ENCODE assay signal across 9 cellular contexts in the genomic region with DNA sequence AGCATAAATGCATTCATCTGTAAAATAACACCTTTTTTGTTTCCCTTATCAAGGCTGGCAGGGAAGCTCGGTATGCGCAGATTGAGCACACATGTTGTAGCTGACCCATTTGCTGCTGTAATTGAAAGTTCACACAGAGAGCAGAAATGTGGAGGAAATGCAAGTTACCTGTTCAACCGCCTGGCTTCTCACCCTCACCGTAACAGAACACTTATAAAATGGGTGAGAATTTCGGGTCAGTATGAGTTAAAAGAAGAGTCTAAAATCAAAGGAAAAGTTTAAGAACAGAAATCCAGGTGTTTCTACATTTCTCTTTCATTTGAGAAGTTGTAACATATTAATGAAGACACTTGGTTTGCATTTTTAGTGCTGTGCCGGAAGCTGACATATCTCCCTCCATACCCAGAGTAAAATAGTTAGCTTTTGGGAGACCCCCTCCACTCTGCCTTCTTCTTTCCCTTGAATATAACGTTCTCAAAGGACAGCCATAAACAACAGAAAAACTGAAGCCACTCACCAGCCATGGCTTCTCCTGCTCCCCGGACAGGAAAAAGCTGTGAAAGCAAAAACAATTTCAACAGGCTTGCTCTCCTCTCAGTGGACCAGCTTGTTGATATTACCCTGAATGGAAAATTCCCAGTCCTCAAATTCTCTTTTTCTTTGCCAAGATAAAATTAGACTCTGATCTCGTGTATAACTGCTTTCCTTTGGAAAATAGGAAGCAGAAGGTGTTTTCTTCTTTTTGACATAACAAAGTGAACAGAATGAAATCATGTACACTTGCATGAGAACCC. TPM values are rescaled to one million over a fixed set of nuclear protein-coding genes. Genes with fewer than 3 reads are reported as not detected.
DNase-seq lines count a peak whose midpoint lies in the region; ATAC-seq and TF ChIP-seq lines count a peak whose summit lies in the region.
"Had no signal": no experiment of that assay in that cellular context is flagged by ENCODE, and none has a peak within 500 bp of the region (broad histone marks: within the 10 kb centered on the region; RNA-seq: fewer than 3 reads in every experiment).

A gene (minus strand): TSS at position 570 of the 794 bp plus-strand sequence.

- no peaks in the 10 kb centered on the region for H3K36me3 ChIP-seq in GM23338 (ENCODE audit: insufficient read depth)

- H3K4me1 Mint-ChIP-seq in GM23338 (peaks cover 33% of the 10 kb centered on the region), chondrocyte (ENCODE audit: low read depth) (peaks cover 30% of the 10 kb centered on the region)
- H3K4me1 Mint-ChIP-seq in naive thymus-derived CD8-positive, alpha-beta T cell: peaks cover 16 to 34% (median 27%) of the 10 kb centered on the region in 4 donors

- H3K4me1 ChIP-seq in GM23338 (ENCODE audit: insufficient read depth): peaks cover 33% of the 10 kb centered on the region

- no peak for TF ChIP-seq CTCF in GM12864 (IDR thresholded peaks at IDR 0.05; ENCODE audit: low read depth, low read length, missing control alignments)
- no peak for TF ChIP-seq CTCF in GM23338 (conservative IDR thresholded peaks at IDR 0.05; ENCODE audit: low read depth in 2 of 2)
- no peak for TF ChIP-seq CTCF in chondrocyte (IDR thresholded peaks at IDR 0.05)

- no peak within 1 kb of the TSS for H3K4me3 Mint-ChIP-seq in GM23338
- peak within 1 kb of the TSS; percentile 23 for H3K4me3 Mint-ChIP-seq in chondrocyte (ENCODE audit: unreplicated experiment)
- peak within 1 kb of the TSS; percentile 2 to 80 (median 52) for H3K4me3 Mint-ChIP-seq in naive thymus-derived CD8-positive, alpha-beta T cell

- peak; percentile 13 for DNase-seq in GM12864 (ENCODE audit: low read depth)
- DNase-seq in GM23338 (ENCODE audit: low spot score): no peak
- DNase-seq in chondrocyte (ENCODE audit: low spot score): no peak
- DNase-seq in naive thymus-derived CD8-positive, alpha-beta T cell: no peak
- DNase-seq in NCI-H1417 treated with DMSO at 0.1 percent for 48 hours (lab: John Stamatoyannopoulos, UW): no peak
- DNase-seq in NCI-H2227 treated with DMSO at 0.1 percent for 48 hours (lab: John Stamatoyannopoulos, UW): no peak
- no peak for DNase-seq in glomerular visceral epithelial cell (ENCODE audit: extremely low spot score)

- H3K4me3 ChIP-seq in GM12864 (ENCODE audit: low read depth, low read length): no peak within 1 kb of the TSS
- H3K4me3 ChIP-seq in GM23338: no peak within 1 kb of the TSS

- POLR2A ChIA-PET in naive thymus-derived CD8-positive, alpha-beta T cell (lab: Charles Lee): no interaction called here

- H4K20me1 ChIP-seq in GM23338 (replicated peaks; ENCODE audit: insufficient read depth): no peaks in the 10 kb centered on the region

- H3K36me3 Mint-ChIP-seq in GM23338 (ENCODE audit: low read depth) (peaks cover 6% of the 10 kb centered on the region; the same call in 2 of the 3 replicates), chondrocyte (ENCODE audit: low read depth) (no peaks in the 10 kb centered on the region)
- H3K36me3 Mint-ChIP-seq in naive thymus-derived CD8-positive, alpha-beta T cell: peaks cover 0 to 7% (median 0%) of the 10 kb centered on the region in 3 donors

- H3K27ac ChIP-seq in GM23338 (ENCODE audit: low read depth): no peak within 1 kb of the TSS
- H3K27ac ChIP-seq: epithelial cell of prostate had no signal

- H3K9me3 Mint-ChIP-seq in GM23338 (no peaks in the 10 kb centered on the region), chondrocyte (ENCODE audit: low read depth) (no peaks in the 10 kb centered on the region)
- peaks cover 0 to 5% (median 0%) of the 10 kb centered on the region in 9 donors for H3K9me3 Mint-ChIP-seq in naive thymus-derived CD8-positive, alpha-beta T cell

- H3K27me3 ChIP-seq in GM23338 (ENCODE audit: insufficient read depth): no peaks in the 10 kb centered on the region

- H3K27ac Mint-ChIP-seq in GM23338 (peak within 1 kb of the TSS; percentile 49), chondrocyte (ENCODE audit: unreplicated experiment) (peak within 1 kb of the TSS; percentile 77)
- H3K27ac Mint-ChIP-seq in naive thymus-derived CD8-positive, alpha-beta T cell: peak within 1 kb of the TSS in 9 of 10 donors; percentile 1 to 76 (median 58)

- ATAC-seq in GM23338 (no peak), HG03025 (IDR thresholded peaks at IDR 0.05; ENCODE audit: low FRiP score, unreplicated experiment) (no peak)
- peak; percentile 32 to 35 for ATAC-seq in naive thymus-derived CD8-positive, alpha-beta T cell

- no peaks in the 10 kb centered on the region for H3K79me2 ChIP-seq in GM23338 (replicated peaks; ENCODE audit: insufficient read depth)

- H3K9me2 ChIP-seq in GM23338 (ENCODE audit: insufficient read depth): peaks cover under 1% of the 10 kb centered on the region; the same call in 1 of the 2 replicates

- no peaks in the 10 kb centered on the region for H3K27me3 Mint-ChIP-seq in GM23338 (ENCODE audit: insufficient read depth, low read depth, poor library complexity)
- H3K27me3 Mint-ChIP-seq in chondrocyte (ENCODE audit: low read depth): no peaks in the 10 kb centered on the region
- H3K27me3 Mint-ChIP-seq in naive thymus-derived CD8-positive, alpha-beta T cell: no peaks in the 10 kb centered on the region

- H3F3A ChIP-seq in GM23338 (replicated peaks; ENCODE audit: low read depth): no peaks in the 10 kb centered on the region

- peak within 1 kb of the TSS; percentile 73; the same call in 1 of the 2 replicates for H2AFZ ChIP-seq in GM23338

- no peak within 1 kb of the TSS for H3K4me2 ChIP-seq in GM23338

TF ChIP-seq in GM23338, 12 proteins besides CTCF, POLR2A, EP300 and RAD21 (continues in another document):
- TF ChIP-seq EZH2 (IDR thresholded peaks at IDR 0.05; ENCODE audit: low read depth, unreplicated experiment) (no peak), JUNB (IDR thresholded peaks at IDR 0.05; ENCODE audit: unreplicated experiment) (no peak), POLR2AphosphoS5 (IDR thresholded peaks at IDR 0.05; ENCODE audit: low read depth) (no peak), STAT1 (IDR thresholded peaks at IDR 0.05; ENCODE audit: unreplicated experiment) (no peak), EZH2phosphoT487 (IDR thresholded peaks at IDR 0.05; ENCODE audit: unreplicated experiment) (no peak), ZNF331 (CRISPR knock-in tag; IDR thresholded peaks at IDR 0.05; ENCODE audit: low read depth) (no peak)
- TF ChIP-seq, protein P1, sequence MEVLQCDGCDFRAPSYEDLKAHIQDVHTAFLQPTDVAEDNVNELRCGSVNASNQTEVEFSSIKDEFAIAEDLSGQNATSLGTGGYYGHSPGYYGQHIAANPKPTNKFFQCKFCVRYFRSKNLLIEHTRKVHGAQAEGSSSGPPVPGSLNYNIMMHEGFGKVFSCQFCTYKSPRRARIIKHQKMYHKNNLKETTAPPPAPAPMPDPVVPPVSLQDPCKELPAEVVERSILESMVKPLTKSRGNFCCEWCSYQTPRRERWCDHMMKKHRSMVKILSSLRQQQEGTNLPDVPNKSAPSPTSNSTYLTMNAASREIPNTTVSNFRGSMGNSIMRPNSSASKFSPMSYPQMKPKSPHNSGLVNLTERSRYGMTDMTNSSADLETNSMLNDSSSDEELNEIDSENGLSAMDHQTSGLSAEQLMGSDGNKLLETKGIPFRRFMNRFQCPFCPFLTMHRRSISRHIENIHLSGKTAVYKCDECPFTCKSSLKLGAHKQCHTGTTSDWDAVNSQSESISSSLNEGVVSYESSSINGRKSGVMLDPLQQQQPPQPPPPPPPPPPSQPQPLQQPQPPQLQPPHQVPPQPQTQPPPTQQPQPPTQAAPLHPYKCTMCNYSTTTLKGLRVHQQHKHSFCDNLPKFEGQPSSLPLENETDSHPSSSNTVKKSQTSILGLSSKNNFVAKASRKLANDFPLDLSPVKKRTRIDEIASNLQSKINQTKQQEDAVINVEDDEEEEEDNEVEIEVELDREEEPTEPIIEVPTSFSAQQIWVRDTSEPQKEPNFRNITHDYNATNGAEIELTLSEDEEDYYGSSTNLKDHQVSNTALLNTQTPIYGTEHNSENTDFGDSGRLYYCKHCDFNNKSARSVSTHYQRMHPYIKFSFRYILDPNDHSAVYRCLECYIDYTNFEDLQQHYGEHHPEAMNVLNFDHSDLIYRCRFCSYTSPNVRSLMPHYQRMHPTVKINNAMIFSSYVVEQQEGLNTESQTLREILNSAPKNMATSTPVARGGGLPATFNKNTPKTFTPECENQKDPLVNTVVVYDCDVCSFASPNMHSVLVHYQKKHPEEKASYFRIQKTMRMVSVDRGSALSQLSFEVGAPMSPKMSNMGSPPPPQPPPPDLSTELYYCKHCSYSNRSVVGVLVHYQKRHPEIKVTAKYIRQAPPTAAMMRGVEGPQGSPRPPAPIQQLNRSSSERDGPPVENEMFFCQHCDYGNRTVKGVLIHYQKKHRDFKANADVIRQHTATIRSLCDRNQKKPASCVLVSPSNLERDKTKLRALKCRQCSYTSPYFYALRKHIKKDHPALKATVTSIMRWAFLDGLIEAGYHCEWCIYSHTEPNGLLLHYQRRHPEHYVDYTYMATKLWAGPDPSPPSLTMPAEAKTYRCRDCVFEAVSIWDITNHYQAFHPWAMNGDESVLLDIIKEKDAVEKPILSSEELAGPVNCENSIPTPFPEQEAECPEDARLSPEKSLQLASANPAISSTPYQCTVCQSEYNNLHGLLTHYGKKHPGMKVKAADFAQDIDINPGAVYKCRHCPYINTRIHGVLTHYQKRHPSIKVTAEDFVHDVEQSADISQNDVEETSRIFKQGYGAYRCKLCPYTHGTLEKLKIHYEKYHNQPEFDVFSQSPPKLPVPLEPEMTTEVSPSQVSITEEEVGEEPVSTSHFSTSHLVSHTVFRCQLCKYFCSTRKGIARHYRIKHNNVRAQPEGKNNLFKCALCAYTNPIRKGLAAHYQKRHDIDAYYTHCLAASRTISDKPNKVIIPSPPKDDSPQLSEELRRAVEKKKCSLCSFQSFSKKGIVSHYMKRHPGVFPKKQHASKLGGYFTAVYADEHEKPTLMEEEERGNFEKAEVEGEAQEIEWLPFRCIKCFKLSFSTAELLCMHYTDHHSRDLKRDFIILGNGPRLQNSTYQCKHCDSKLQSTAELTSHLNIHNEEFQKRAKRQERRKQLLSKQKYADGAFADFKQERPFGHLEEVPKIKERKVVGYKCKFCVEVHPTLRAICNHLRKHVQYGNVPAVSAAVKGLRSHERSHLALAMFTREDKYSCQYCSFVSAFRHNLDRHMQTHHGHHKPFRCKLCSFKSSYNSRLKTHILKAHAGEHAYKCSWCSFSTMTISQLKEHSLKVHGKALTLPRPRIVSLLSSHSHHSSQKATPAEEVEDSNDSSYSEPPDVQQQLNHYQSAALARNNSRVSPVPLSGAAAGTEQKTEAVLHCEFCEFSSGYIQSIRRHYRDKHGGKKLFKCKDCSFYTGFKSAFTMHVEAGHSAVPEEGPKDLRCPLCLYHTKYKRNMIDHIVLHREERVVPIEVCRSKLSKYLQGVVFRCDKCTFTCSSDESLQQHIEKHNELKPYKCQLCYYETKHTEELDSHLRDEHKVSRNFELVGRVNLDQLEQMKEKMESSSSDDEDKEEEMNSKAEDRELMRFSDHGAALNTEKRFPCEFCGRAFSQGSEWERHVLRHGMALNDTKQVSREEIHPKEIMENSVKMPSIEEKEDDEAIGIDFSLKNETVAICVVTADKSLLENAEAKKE (CRISPR knock-in tag; IDR thresholded peaks at IDR 0.05): no peak

RNA-seq across cellular contexts. Expression of the gene that starts here (rescaled TPM):
- not detected in 2 replicates for total RNA-seq in GM23338 (2014; rRNA removed; shearing (Covaris generic))
- not detected in 2 replicates for polyA plus RNA-seq in GM23338 (2016; fragmentation: Nextera tagmentation; extraction: Ambion mirVana)
- total RNA-seq in chondrocyte: not detected in 3 replicates
- total RNA-seq in naive thymus-derived CD8-positive, alpha-beta T cell: not detected
- polyA plus RNA-seq in naive thymus-derived CD8-positive, alpha-beta T cell: not detected

Comparison
In these comparisons a context has a peak if more than half of its experiments do, and no peak if none do; other contexts are left out.
1. Peak in ATAC-seq in naive thymus-derived CD8-positive, alpha-beta T cell; RNA of the gene not detected or under 1 TPM.